In genomic region chr2:25098056-25098455, GRCh38 we compare ENCODE assay signal across 13 cellular contexts. TPM values are rescaled to one million over a fixed set of nuclear protein-coding genes. Genes with fewer than 3 reads are reported as not detected.
DNase-seq lines count a peak whose midpoint lies in the region; ATAC-seq and TF ChIP-seq lines count a peak whose summit lies in the region.
"Had no signal": no experiment of that assay in that cellular context is flagged by ENCODE, and none has a peak within 500 bp of the region (broad histone marks: within the 10 kb centered on the region; RNA-seq: fewer than 3 reads in every experiment).

No MANE protein-coding gene starts in this region.

- H3K36me3 Mint-ChIP-seq in neural crest cell (ENCODE audit: low read depth), result peaks cover 40% of the 10 kb centered on the region

- no peaks in the 10 kb centered on the region for H3K27me3 Mint-ChIP-seq in neural crest cell (ENCODE audit: low read depth)

- H3K27me3 ChIP-seq in right atrium auricular region, result no peaks in the 10 kb centered on the region
- no peaks in the 10 kb centered on the region for H3K27me3 ChIP-seq in testis
- H3K27me3 ChIP-seq: pancreas had no signal

- peak overlapping the region; percentile 41 for H3K4me3 Mint-ChIP-seq in neural crest cell

- H3K4me1 ChIP-seq in right atrium auricular region, result peaks cover 0 to 18% of the 10 kb centered on the region in 2 donors
- peaks cover 12% of the 10 kb centered on the region for H3K4me1 ChIP-seq in testis
- H3K4me1 ChIP-seq: pancreas had no signal

- H3K36me3 ChIP-seq in right atrium auricular region, result no peaks in the 10 kb centered on the region
- no peaks in the 10 kb centered on the region for H3K36me3 ChIP-seq in testis (ENCODE audit: low read depth, missing control alignments)
- H3K36me3 ChIP-seq: pancreas had no signal

- peak overlapping the region; percentile 74 for H3K27ac ChIP-seq in caudate nucleus (ENCODE audit: low read depth, low read length)
- peak overlapping the region; percentile 38 to 72 for H3K27ac ChIP-seq in right atrium auricular region
- peak overlapping the region; percentile 5 to 88 for H3K27ac ChIP-seq in testis
- H3K27ac ChIP-seq: pancreas had no signal

- DNase-seq in caudate nucleus (lab: John Stamatoyannopoulos, UW) (peak in 1 of 61 donors; percentile 22), right atrium auricular region (ENCODE audit: low spot score) (no peak), neural crest cell (ENCODE audit: low read depth, low spot score) (peak; percentile 8), testis (no peak), MV-4-11 (lab: John Stamatoyannopoulos, UW) (no peak)
- no peak for DNase-seq in stimulated activated naive CD4-positive, alpha-beta T cell (lab: John Stamatoyannopoulos, UW)
- DNase-seq: activated gamma-delta T cell treated with Interleukin-2 at 50 U/mL for 16 hours, AML-193, DMS 273 treated with DMSO at 0.1 percent for 48 hours, NCI-H187, NCI-H510A, pancreas had no signal

- no peaks in the 10 kb centered on the region for H3K9me3 ChIP-seq in right atrium auricular region
- no peaks in the 10 kb centered on the region for H3K9me3 ChIP-seq in testis
- H3K9me3 ChIP-seq: pancreas had no signal

- no peaks in the 10 kb centered on the region for H3K9me3 Mint-ChIP-seq in neural crest cell

- peaks cover 25% of the 10 kb centered on the region for H3K4me1 Mint-ChIP-seq in neural crest cell

- no peak for ATAC-seq in GM21447 (IDR thresholded peaks at IDR 0.05; ENCODE audit: unreplicated experiment)

- H3K27ac Mint-ChIP-seq in neural crest cell (ENCODE audit: unreplicated experiment), result peak overlapping the region; percentile 97

- intact Hi-C loops in testis (cut with DNase I; ENCODE audit: low total_unique reads), result no loop called here

- WGBS in testis, 2 donors, result 49 to 79% methylated on average over 2 of the region's 2 CpGs

- no peak for TF ChIP-seq POLR2A in testis (IDR thresholded peaks at IDR 0.05)

- no peak overlapping the region for H3K4me3 ChIP-seq in right atrium auricular region
- no peak overlapping the region for H3K4me3 ChIP-seq in testis
- H3K4me3 ChIP-seq: pancreas had no signal

- TF ChIP-seq CTCF in right atrium auricular region (IDR thresholded peaks at IDR 0.05) (no peak), neural crest cell (conservative IDR thresholded peaks at IDR 0.05) (no peak), testis (IDR thresholded peaks at IDR 0.05) (no peak)

RNA-seq across cellular contexts. Expression of gene EFR3B, which starts 56.2 kb away (rescaled TPM):
- total RNA-seq in right atrium auricular region (10 to 100 TPM in 1 of 2 donors, 1 to 10 TPM in 1; 2.6 to 10.8 TPM), neural crest cell (40.7 and 41.2 TPM in 2 replicates), testis (1 to 10 TPM; 3.6 to 3.7 TPM)
- polyA plus RNA-seq in testis (ENCODE audit: insufficient read depth, low read depth, low replicate concordance), result 3.0 TPM
